ENCODE assay signal across 8 cellular contexts in genomic region chr10:80408198-80409085, GRCh38. TPM values are rescaled to one million over a fixed set of nuclear protein-coding genes. Genes with fewer than 3 reads are reported as not detected.
DNase-seq lines count a peak whose midpoint lies in the region; ATAC-seq and TF ChIP-seq lines count a peak whose summit lies in the region.

Gene PRXL2A, plus strand, starts transcription at chr10:80408551. Its CDS starts 11,917 bp downstream, at chr10:80420468.

- intact Hi-C loops in lower leg skin (cut with DNase I; ENCODE audit: low total_unique reads) = no loop called here

- peak; percentile 28 for DNase-seq in SIG-M5 treated with dmso at 0.1 percent for 504 hours (lab: John Stamatoyannopoulos, UW; ENCODE audit: unreplicated experiment)
- no peak for DNase-seq in SIG-M5 (lab: John Stamatoyannopoulos, UW)
- peak; percentile 61 for DNase-seq in NCI-H2196 (lab: John Stamatoyannopoulos, UW; ENCODE audit: unreplicated experiment)
- DNase-seq in activated CD4-positive, alpha-beta T cell treated with anti-CD3 and anti-CD28 coated beads, Interleukin-2, amount 50 U/mL, for 48 hours = peak; percentile 86 to 88
- peak; percentile 88 for DNase-seq in dermis blood vessel endothelial cell
- DNase-seq in lower leg skin (ENCODE audit: low spot score in 2 of 2) = peak; percentile 66 to 97
- peak; percentile 81 to 84 for DNase-seq in stimulated activated CD4-positive, alpha-beta T cell treated with anti-CD3 and anti-CD28 coated beads, Interleukin-4, amount 100 ng/mL, for 48 hours (ENCODE audit: low read depth in 2 of 2)

- whole genome bisulfite sequencing in lower leg skin, 2 donors = 2 to 6% methylated on average over 12 to 69 of the region's 94 CpGs

- peak within 1 kb of the TSS; percentile 52 for H3K4me3 ChIP-seq in lower leg skin (ENCODE audit: low read depth, poor library complexity, severe bottlenecking)

- TF ChIP-seq POLR2A in lower leg skin (IDR thresholded peaks at IDR 0.05) = no peak

- no peak for TF ChIP-seq CTCF in lower leg skin (IDR thresholded peaks at IDR 0.05)

- ATAC-seq in HG02970 (IDR thresholded peaks at IDR 0.05; ENCODE audit: low FRiP score, unreplicated experiment) = peak; percentile 93

RNA-seq across cellular contexts. Expression of gene PRXL2A, which starts in this region (rescaled TPM):
- 343 and 346 TPM in 2 replicates for total RNA-seq in dermis blood vessel endothelial cell
- 100 to 1,000 TPM in 1 of 4 donors, 10 to 100 TPM in 3; 65.1 to 106 (median 89.0) TPM for total RNA-seq in lower leg skin
